8 cellular contexts compared by ENCODE assay signal in genomic region chr1:77977989-77978292, GRCh38. TPM values are rescaled to one million over a fixed set of nuclear protein-coding genes. Genes with fewer than 3 reads are reported as not detected.
DNase-seq lines count a peak whose midpoint lies in the region; ATAC-seq and TF ChIP-seq lines count a peak whose summit lies in the region.

No MANE protein-coding gene starts in this region.

- H3K4me3 ChIP-seq in ACC112 (ENCODE audit: low read depth, low read length): peak overlapping the region; percentile 84
- peak overlapping the region; percentile 72 to 82 for H3K4me3 ChIP-seq in cardiac fibroblast (replicated peaks in 1 of 2; ENCODE audit: low read depth in 2 of 2, low read length in 2 of 2)
- H3K4me3 ChIP-seq in mesodermal cell (ENCODE audit: extremely low read depth, insufficient read depth, low read length, poor library complexity, severe bottlenecking): peak overlapping the region; percentile 81

- peak; percentile 0 for ATAC-seq in HG02642 (IDR thresholded peaks at IDR 0.05; ENCODE audit: poor library complexity, unreplicated experiment)
- ATAC-seq in HG03025 (IDR thresholded peaks at IDR 0.05; ENCODE audit: low FRiP score, unreplicated experiment): no peak
- ATAC-seq in HG02571 (IDR thresholded peaks at IDR 0.05; ENCODE audit: unreplicated experiment): no peak

- no peaks in the 10 kb centered on the region for H3K9me3 ChIP-seq in mesodermal cell (ENCODE audit: control insufficient read depth, low read length)

- peaks cover 93% of the 10 kb centered on the region for H3K79me2 ChIP-seq in ACC112 (ENCODE audit: control insufficient read depth, insufficient read depth, low read length, unreplicated experiment)

- H2AFZ ChIP-seq in ACC112 (ENCODE audit: low read length, unreplicated experiment): no peak overlapping the region

- H3K4me1 ChIP-seq in ACC112 (ENCODE audit: control insufficient read depth, insufficient read depth, low read length, unreplicated experiment): peaks cover 7% of the 10 kb centered on the region
- no peaks in the 10 kb centered on the region for H3K4me1 ChIP-seq in mesodermal cell (ENCODE audit: control insufficient read depth, insufficient read depth, low read length, poor library complexity, severe bottlenecking)

- H3K36me3 ChIP-seq in ACC112 (ENCODE audit: insufficient read depth, low read length): peaks cover 10% of the 10 kb centered on the region
- peaks cover 39% of the 10 kb centered on the region for H3K36me3 ChIP-seq in mesodermal cell (ENCODE audit: control insufficient read depth, insufficient read depth, low read length)

- TF ChIP-seq CTCF in cardiac fibroblast (IDR thresholded peaks at IDR 0.05; ENCODE audit: low read depth, low read length): no peak

- no peaks in the 10 kb centered on the region for H3K27me3 ChIP-seq in ACC112 (ENCODE audit: insufficient read depth, low read length)

- peak overlapping the region; percentile 91 for H3K27ac ChIP-seq in ACC112 (ENCODE audit: low read depth, low read length)
- H3K27ac ChIP-seq in mesodermal cell (ENCODE audit: low read depth, low read length, severe bottlenecking): peak overlapping the region; percentile 97

- WGBS in mesodermal cell (ENCODE audit: insufficient coverage in 2 of 2), 2 experiments: 0% methylated on average over 3 to 5 of the region's 5 CpGs

- DNase-seq in cardiac fibroblast (ENCODE audit: low read depth in 2 of 2) (no peak), NCI-H1417 treated with DMSO at 0.1 percent for 48 hours (lab: John Stamatoyannopoulos, UW) (no peak), nucleus accumbens (lab: John Stamatoyannopoulos, UW) (no peak)

RNA-seq across cellular contexts. Expression of gene FUBP1, which starts 0.9 kb away (rescaled TPM):
- 149 TPM for polyA plus RNA-seq in mesodermal cell (2013, experiment 1 of 2)
- polyA plus RNA-seq in mesodermal cell (2013, experiment 2 of 2): 144 TPM

RNA-seq across cellular contexts. Expression of gene DNAJB4, which starts 26.8 kb away (rescaled TPM):
- polyA plus RNA-seq in mesodermal cell (2013, experiment 1 of 2): 19.4 TPM
- polyA plus RNA-seq in mesodermal cell (2013, experiment 2 of 2): 26.2 TPM
